In the genomic region with DNA sequence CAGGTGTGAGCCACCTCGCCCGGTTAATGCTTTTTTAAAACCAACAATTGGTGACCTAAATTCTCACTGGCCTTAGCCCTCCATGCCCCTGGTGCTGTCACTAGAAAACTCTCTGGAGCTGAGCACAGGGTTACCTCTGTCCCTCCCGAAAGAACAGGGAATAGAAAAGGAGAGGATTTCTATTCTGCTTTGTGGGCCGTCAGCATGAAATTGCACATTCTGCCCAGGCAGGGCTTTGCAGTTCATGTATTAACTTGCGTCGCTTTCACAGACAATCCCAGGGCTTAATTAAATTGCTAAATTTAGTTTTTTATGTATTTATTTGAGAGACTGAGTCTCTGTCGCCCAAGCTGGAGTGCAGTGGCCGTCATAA, we compare ENCODE assay signal across 1 cellular context.
A peak's percentile ranks its signal among the peaks of the same experiment; 100 is the strongest.
TF ChIP-seq lines count a peak whose summit lies in the region.

No MANE protein-coding gene starts in this region.

TF ChIP-seq in K562, 482 proteins besides CTCF, POLR2A, EP300 and RAD21:
- TF ChIP-seq, protein P1, sequence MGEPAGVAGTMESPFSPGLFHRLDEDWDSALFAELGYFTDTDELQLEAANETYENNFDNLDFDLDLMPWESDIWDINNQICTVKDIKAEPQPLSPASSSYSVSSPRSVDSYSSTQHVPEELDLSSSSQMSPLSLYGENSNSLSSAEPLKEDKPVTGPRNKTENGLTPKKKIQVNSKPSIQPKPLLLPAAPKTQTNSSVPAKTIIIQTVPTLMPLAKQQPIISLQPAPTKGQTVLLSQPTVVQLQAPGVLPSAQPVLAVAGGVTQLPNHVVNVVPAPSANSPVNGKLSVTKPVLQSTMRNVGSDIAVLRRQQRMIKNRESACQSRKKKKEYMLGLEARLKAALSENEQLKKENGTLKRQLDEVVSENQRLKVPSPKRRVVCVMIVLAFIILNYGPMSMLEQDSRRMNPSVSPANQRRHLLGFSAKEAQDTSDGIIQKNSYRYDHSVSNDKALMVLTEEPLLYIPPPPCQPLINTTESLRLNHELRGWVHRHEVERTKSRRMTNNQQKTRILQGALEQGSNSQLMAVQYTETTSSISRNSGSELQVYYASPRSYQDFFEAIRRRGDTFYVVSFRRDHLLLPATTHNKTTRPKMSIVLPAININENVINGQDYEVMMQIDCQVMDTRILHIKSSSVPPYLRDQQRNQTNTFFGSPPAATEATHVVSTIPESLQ (CRISPR knock-in tag; IDR thresholded peaks at IDR 0.05): no peak
- TF ChIP-seq E2F6 (IDR thresholded peaks at IDR 0.05; ENCODE audit: borderline replicate concordance in 1 of 2, extremely low read depth in 1 of 2, insufficient read depth in 1 of 2, insufficient read length in 1 of 2, low read depth in 1 of 2, low read length in 1 of 2, poor library complexity in 1 of 2, severe bottlenecking in 1 of 2) (no peak), TAF1 (IDR thresholded peaks at IDR 0.05; ENCODE audit: control insufficient read depth, extremely low read depth, insufficient read depth, low read length, severe bottlenecking) (peak; percentile 4)
